Comparison of ENCODE assay signal across 22 cellular contexts in the genomic region with DNA sequence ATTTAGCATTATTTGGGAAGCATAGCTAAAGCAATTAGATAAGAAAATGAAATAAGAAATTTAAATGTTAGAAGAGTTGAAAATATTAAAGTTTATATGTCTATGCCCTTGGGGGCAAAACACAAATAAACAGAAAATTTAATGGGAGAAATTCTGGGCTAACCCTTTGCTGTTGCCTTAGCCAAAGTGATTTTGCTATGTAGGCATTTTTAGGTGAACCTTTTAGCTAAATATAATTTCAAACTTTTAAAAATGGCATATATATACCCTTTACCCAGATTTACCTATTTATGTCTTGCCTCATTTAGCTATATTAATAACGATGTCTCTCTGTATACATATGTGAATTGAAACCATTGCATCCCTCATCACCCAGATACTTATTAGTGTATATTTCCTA. TPM values are rescaled to one million over a fixed set of nuclear protein-coding genes. Genes with fewer than 3 reads are reported as not detected.
DNase-seq lines count a peak whose midpoint lies in the region; ATAC-seq, FAIRE-seq and TF ChIP-seq lines count a peak whose summit lies in the region.
"Had no signal": no experiment of that assay in that cellular context is flagged by ENCODE, and none has a peak within 500 bp of the region (broad histone marks: within the 10 kb centered on the region; RNA-seq: fewer than 3 reads in every experiment).

No MANE protein-coding gene starts in this region.

- H3K4me1 ChIP-seq in HepG2 (ENCODE audit: insufficient read depth, low read length) (no peaks in the 10 kb centered on the region), right lobe of liver (peaks cover 0 to 5% (median 0%) of the 10 kb centered on the region in 4 donors), IMR-90 (ENCODE audit: control insufficient read depth, insufficient read depth, low read length) (peaks cover 3% of the 10 kb centered on the region; the same call in 1 of the 2 replicates)

- H3K18ac ChIP-seq in IMR-90 (ENCODE audit: low read depth, low read length): no peak overlapping the region

- TF ChIP-seq EP300 in HepG2 (IDR thresholded peaks at IDR 0.05; ENCODE audit: low read depth in 2 of 2, low read length in 2 of 2) (no peak), HepG2 (CRISPR knock-in tag; IDR thresholded peaks at IDR 0.05; ENCODE audit: borderline replicate concordance) (no peak)

- H3K23ac ChIP-seq in IMR-90 (ENCODE audit: low read depth, low read length): no peak overlapping the region

- no peak overlapping the region for H2BK5ac ChIP-seq in IMR-90 (ENCODE audit: low read depth, low read length, poor library complexity, severe bottlenecking)

- no peaks in the 10 kb centered on the region for H3K27me3 ChIP-seq in HepG2 (ENCODE audit: control insufficient read depth in 1 of 2, insufficient read depth in 2 of 2, low read length in 2 of 2)
- H3K27me3 ChIP-seq in right lobe of liver: no peaks in the 10 kb centered on the region
- no peaks in the 10 kb centered on the region for H3K27me3 ChIP-seq in IMR-90 (ENCODE audit: control insufficient read depth, insufficient read depth, low read length)
- H3K27me3 ChIP-seq: BLaER1 treated with 17β-estradiol and CSF1 and Interleukin-3, amounts not matched to agents 10 nM and 100 nM had no signal

- H3K56ac ChIP-seq in IMR-90 (ENCODE audit: extremely low read depth, insufficient read depth, low read length): no peak overlapping the region

- CTCF ChIA-PET in HepG2 (lab: Yijun Ruan, JAX; ENCODE audit: low intra/inter-chr PET ratio, low total read pairs): no interaction called here
- CTCF ChIA-PET in IMR-90 (lab: Yijun Ruan, JAX): no interaction called here
- CTCF ChIA-PET in T-cell (lab: Charles Lee): no interaction called here

- TF ChIP-seq POLR2A in HepG2 (IDR thresholded peaks at IDR 0.05; ENCODE audit: insufficient read depth in 1 of 2, low read depth in 2 of 2, low read length in 2 of 2): no peak
- TF ChIP-seq POLR2A in right lobe of liver (IDR thresholded peaks at IDR 0.05): no peak
- no peak for TF ChIP-seq POLR2A in IMR-90 (IDR thresholded peaks at IDR 0.05; ENCODE audit: low read depth, low read length)

- H3K4me1 Mint-ChIP-seq in T-cell: peaks cover 14 to 21% (median 18%) of the 10 kb centered on the region in 3 donors

- H3K9me3 ChIP-seq in HepG2 (ENCODE audit: low read length): no peaks in the 10 kb centered on the region
- no peaks in the 10 kb centered on the region for H3K9me3 ChIP-seq in right lobe of liver
- no peaks in the 10 kb centered on the region for H3K9me3 ChIP-seq in IMR-90 (ENCODE audit: control insufficient read depth, insufficient read depth, low read length)
- H3K9me3 ChIP-seq: Caco-2 had no signal

- H3K27ac Mint-ChIP-seq in T-cell: no peak overlapping the region
- H3K27ac Mint-ChIP-seq: B cell; CD8-positive, alpha-beta T cell had no signal

- H4K91ac ChIP-seq in IMR-90 (ENCODE audit: insufficient read depth, low read depth, low read length): no peak overlapping the region

- peaks cover 18% of the 10 kb centered on the region for H3K36me3 Mint-ChIP-seq in T-cell

- H3K4me2 ChIP-seq in HepG2 (ENCODE audit: low read depth, low read length) (no peak overlapping the region), IMR-90 (ENCODE audit: low read depth, low read length) (no peak overlapping the region)
- H3K4me2 ChIP-seq: BLaER1 treated with 17β-estradiol and CSF1 and Interleukin-3, amounts not matched to agents 10 nM and 100 nM had no signal

- peaks cover 8% of the 10 kb centered on the region for H3K9me1 ChIP-seq in IMR-90 (ENCODE audit: insufficient read depth, low read length)

- H3K36me3 ChIP-seq in HepG2 (replicated peaks in 1 of 2; ENCODE audit: control insufficient read depth in 1 of 2, insufficient read depth in 2 of 2, low read length in 2 of 2): no peaks in the 10 kb centered on the region
- H3K36me3 ChIP-seq in right lobe of liver: no peaks in the 10 kb centered on the region
- no peaks in the 10 kb centered on the region for H3K36me3 ChIP-seq in IMR-90 (ENCODE audit: control insufficient read depth, insufficient read depth, low read length)

- no peak overlapping the region for H2BK20ac ChIP-seq in IMR-90 (ENCODE audit: low read depth, low read length)

- FAIRE-seq in HepG2 (lab: Jason Lieb, UNC): no peak
- FAIRE-seq: A204.1, GM12878, GM12892, GM18507 had no signal

- H3K4me3 Mint-ChIP-seq in T-cell: no peak overlapping the region
- H3K4me3 Mint-ChIP-seq: B cell; CD4-positive, CD25-positive, alpha-beta regulatory T cell; CD8-positive, alpha-beta T cell had no signal

- H3K27me3 Mint-ChIP-seq in T-cell: no peaks in the 10 kb centered on the region
- H3K27me3 Mint-ChIP-seq: B cell; CD4-positive, CD25-positive, alpha-beta regulatory T cell had no signal

- H4K8ac ChIP-seq in IMR-90 (ENCODE audit: low read depth in 2 of 2, low read length in 2 of 2): no peak overlapping the region

- no peak for DNase-seq in HepG2 (ENCODE audit: low spot score)
- no peak for DNase-seq in right lobe of liver
- DNase-seq in CD1c-positive myeloid dendritic cell (ENCODE audit: extremely low spot score): peak; percentile 5
- DNase-seq in IMR-90: no peak
- no peak for DNase-seq in kidney glomerular epithelial cell (lab: John Stamatoyannopoulos, UW)
- no peak for DNase-seq in T-cell
- no peak for DNase-seq in stimulated activated naive CD4-positive, alpha-beta T cell (lab: John Stamatoyannopoulos, UW)
- DNase-seq: 8988T; AML-193; Caco-2; Calu3; CD4-positive, CD25-positive, alpha-beta regulatory T cell; CD8-positive, alpha-beta T cell; DMS79 treated with DMSO at 0.1 percent for 48 hours; GDM1 had no signal

- 93% methylated on average over 1 of the region's 1 CpG for WGBS in HepG2 (ENCODE audit: low lambda C conversion rate)
- WGBS in right lobe of liver (ENCODE audit: insufficient coverage, low coverage, low lambda C conversion rate, missing lambda C conversion rate): 87% methylated on average over 1 of the region's 1 CpG
- WGBS in IMR-90 (ENCODE audit: extremely low coverage in 2 of 2, insufficient read length in 1 of 2), 2 experiments: no CpG with 5 or more reads among the region's 1 CpG

- H4K20me1 ChIP-seq in HepG2 (ENCODE audit: insufficient read depth, low read length) (no peaks in the 10 kb centered on the region), IMR-90 (ENCODE audit: insufficient read depth, low read length) (no peaks in the 10 kb centered on the region)

- H3K27ac ChIP-seq in HepG2 (ENCODE audit: extremely low read length, insufficient read depth, low read length) (no peak overlapping the region), right lobe of liver (no peak overlapping the region), IMR-90 (ENCODE audit: insufficient read depth, low read length) (no peak overlapping the region)
- H3K27ac ChIP-seq: BLaER1 treated with 17β-estradiol and CSF1 and Interleukin-3, amounts not matched to agents 10 nM and 100 nM; C4-2B had no signal

- no peak for TF ChIP-seq CTCF in HepG2 (CRISPR knock-in tag; IDR thresholded peaks at IDR 0.05)
- no peak for TF ChIP-seq CTCF in right lobe of liver (IDR thresholded peaks at IDR 0.05)
- no peak for TF ChIP-seq CTCF in IMR-90 (conservative IDR thresholded peaks at IDR 0.05; ENCODE audit: low read depth, low read length)

- H3K9ac ChIP-seq in HepG2 (ENCODE audit: insufficient read depth, low read depth, low read length): no peak overlapping the region
- no peak overlapping the region for H3K9ac ChIP-seq in IMR-90 (ENCODE audit: low read depth, low read length)
- H3K9ac ChIP-seq: BLaER1 treated with 17β-estradiol and CSF1 and Interleukin-3, amounts not matched to agents 10 nM and 100 nM had no signal

- no peak overlapping the region for H2AK5ac ChIP-seq in IMR-90 (ENCODE audit: low read depth, low read length)

- no peak overlapping the region for H3K4me3 ChIP-seq in HepG2 (replicated peaks in 1 of 3; ENCODE audit: insufficient read depth in 1 of 3, low read depth in 2 of 3, low read length in 3 of 3)
- H3K4me3 ChIP-seq in right lobe of liver: no peak overlapping the region
- H3K4me3 ChIP-seq in IMR-90 (ENCODE audit: insufficient read depth, low read depth, low read length): no peak overlapping the region
- H3K4me3 ChIP-seq: BLaER1 treated with 17β-estradiol and CSF1 and Interleukin-3, amounts not matched to agents 10 nM and 100 nM; GM12878 had no signal

- H3K4ac ChIP-seq in IMR-90 (ENCODE audit: low read depth, low read length): no peak overlapping the region

- POLR2A ChIA-PET in HepG2 (lab: Yijun Ruan, JAX) (no interaction called here), IMR-90 (lab: Charles Lee; ENCODE audit: unreplicated experiment) (interaction anchor here (0.5 kb wide), 1 partner anchor 1084 kb away, joined by 11 read pairs; no protein-coding TSS in a partner anchor), T-cell (lab: Charles Lee) (interaction anchor here (0.8 to 1.5 kb wide), 4 partner anchors 8 to 23 kb away, joined by 3 to 6 read pairs (median 4); no protein-coding TSS in a partner anchor)

- no peak overlapping the region for H3K14ac ChIP-seq in IMR-90 (replicated peaks; ENCODE audit: low read depth, low read length)

- H2AK9ac ChIP-seq in IMR-90 (replicated peaks; ENCODE audit: low read depth, low read length, poor library complexity): no peak overlapping the region

- in situ Hi-C loops in HepG2 (cut with HindIII; ENCODE audit: extremely low pct_ligation_motif_present, low pct_unique_long_range_greater_than_20kb): no loop called here
- in situ Hi-C loops in IMR-90 (cut with MboI; ENCODE audit: low sequenced_read_pairs): no loop called here

- no TSS peak for BruUV-seq in HepG2 (replicated peaks; lab: Mats Ljungman, UMichigan)
- no TSS peak for BruUV-seq in IMR-90 (replicated peaks; lab: Mats Ljungman, UMichigan)

- dilution Hi-C loops in IMR-90 (cut with HindIII; ENCODE audit: low sequenced_read_pairs, unreplicated experiment): no loop called here

- TF ChIP-seq RAD21 in HepG2 (CRISPR knock-in tag; IDR thresholded peaks at IDR 0.05): no peak
- TF ChIP-seq RAD21 in IMR-90 (IDR thresholded peaks at IDR 0.05; ENCODE audit: low read length): no peak

- ATAC-seq in HepG2 (no peak), right lobe of liver (no peak), IMR-90 (ENCODE audit: low read depth) (no peak), T-cell (replicated peaks in 1 of 4) (no peak)
- ATAC-seq: CD8-positive, alpha-beta T cell; GM12878 had no signal

- H2BK15ac ChIP-seq in IMR-90 (ENCODE audit: low read depth, low read length): no peak overlapping the region

- no peaks in the 10 kb centered on the region for H3K79me2 ChIP-seq in HepG2 (ENCODE audit: insufficient read depth, low read length)

- no peaks in the 10 kb centered on the region for H3K9me3 Mint-ChIP-seq in T-cell
- H3K9me3 Mint-ChIP-seq: CD4-positive, CD25-positive, alpha-beta regulatory T cell; CD8-positive, alpha-beta T cell had no signal

- intact Hi-C loops in HepG2 (cut with micrococcal nuclease; ENCODE audit: unreplicated experiment) (no loop called here), right lobe of liver (cut with DNase I) (no loop called here), IMR-90 (cut with micrococcal nuclease) (no loop called here)

- H2AFZ ChIP-seq in HepG2 (ENCODE audit: low read length) (no peak overlapping the region), IMR-90 (replicated peaks; ENCODE audit: low read length, poor library complexity) (no peak overlapping the region)

- no peak overlapping the region for H2BK120ac ChIP-seq in IMR-90 (ENCODE audit: low read depth, low read length)

- no peak overlapping the region for H4K5ac ChIP-seq in IMR-90 (ENCODE audit: low read depth, low read length)

- H3K79me1 ChIP-seq in IMR-90 (ENCODE audit: low read depth in 1 of 2, low read length in 2 of 2): peaks cover 3 to 9% of the 10 kb centered on the region in 2 experiments; a peak in 2 of 4 replicates

RNA-seq across cellular contexts. Expression of gene NFE2L3, which starts 20.1 kb away (rescaled TPM):
- total RNA-seq in HepG2 (2016; rRNA removed; fragmentation: Illumina TruSeq; extraction: Trizol): 8.8 and 19.4 TPM in 2 replicates
- total RNA-seq in HepG2 (2016; cell fraction: cytosol; rRNA removed; fragmentation: Illumina TruSeq; extraction: Trizol; ENCODE audit: low read depth): 0.53 and 1.2 TPM in 2 replicates
- 9.2 and 13.8 TPM in 2 replicates for total RNA-seq in HepG2 (2016; cell fraction: insoluble cytoplasmic fraction; rRNA removed; fragmentation: Illumina TruSeq; extraction: Trizol)
- total RNA-seq in HepG2 (2016; cell fraction: membrane; rRNA removed; fragmentation: Illumina TruSeq; extraction: Trizol): 2.0 and 3.5 TPM in 2 replicates
- total RNA-seq in HepG2 (2016; cell fraction: nucleus; rRNA removed; fragmentation: Illumina TruSeq; extraction: Trizol): 13.7 and 26.6 TPM in 2 replicates
- polyA plus RNA-seq in HepG2 (2011; rRNA removed): 8.9 and 11.4 TPM in 2 replicates
- polyA plus RNA-seq in HepG2 (2011; cell fraction: cytosol; rRNA removed): 4.1 and 7.8 TPM in 2 replicates
- polyA plus RNA-seq in HepG2 (2011; cell fraction: nucleus; rRNA removed): 1.6 and 2.1 TPM in 2 replicates
- 10.7 and 12.2 TPM in 2 replicates for polyA plus RNA-seq in HepG2 (2012)
- polyA plus RNA-seq in HepG2 (2016; cell fraction: cytosol; fragmentation: Illumina TruSeq; extraction: Trizol; ENCODE audit: low read depth): 0.64 and 0.67 TPM in 2 replicates
- 8.0 and 8.2 TPM in 2 replicates for polyA plus RNA-seq in HepG2 (2016; cell fraction: insoluble cytoplasmic fraction; fragmentation: Illumina TruSeq; extraction: Trizol; ENCODE audit: low read depth)
- polyA plus RNA-seq in HepG2 (2016; cell fraction: membrane; fragmentation: Illumina TruSeq; extraction: Trizol; ENCODE audit: low read depth): 1.1 and 1.3 TPM in 2 replicates
- polyA plus RNA-seq in HepG2 (2016; cell fraction: nucleus; fragmentation: Illumina TruSeq; extraction: Trizol; ENCODE audit: insufficient read depth, low read depth): 19.6 and 24.6 TPM in 2 replicates
- polyA minus RNA-seq in HepG2 (2011; rRNA and poly(A)+ RNA removed; ENCODE audit: low replicate concordance): 0.07 and 5.9 TPM in 2 replicates
- 7.8 and 8.8 TPM in 2 replicates for polyA minus RNA-seq in HepG2 (2011; cell fraction: cytosol; rRNA and poly(A)+ RNA removed)
- polyA minus RNA-seq in HepG2 (2011; cell fraction: nucleus; rRNA and poly(A)+ RNA removed): 3.7 and 7.1 TPM in 2 replicates
- total RNA-seq in right lobe of liver: 1 to 10 TPM in 2 of 6 experiments, under 1 TPM in 4; 0.13 to 2.0 (median 0.54) TPM
- 37.8 and 43.2 TPM in 2 replicates for total RNA-seq in IMR-90 (2012; rRNA removed)
- polyA plus RNA-seq in IMR-90 (2012; rRNA removed): 22.8 and 28.0 TPM in 2 replicates
- 9.0 and 13.0 TPM in 2 replicates for polyA plus RNA-seq in IMR-90 (2012; cell fraction: cytosol; rRNA removed)
- 5.1 and 19.4 TPM in 2 replicates for polyA plus RNA-seq in IMR-90 (2012; cell fraction: nucleus; rRNA removed; ENCODE audit: low replicate concordance)
- 1 to 10 TPM; 1.8 to 6.2 (median 5.1) TPM for total RNA-seq in T-cell

RNA-seq across cellular contexts. Expression of gene HNRNPA2B1, which starts 28.5 kb away (rescaled TPM):
- total RNA-seq in HepG2 (2016; rRNA removed; fragmentation: Illumina TruSeq; extraction: Trizol): 412 and 636 TPM in 2 replicates
- 31.5 and 36.0 TPM in 2 replicates for total RNA-seq in HepG2 (2016; cell fraction: cytosol; rRNA removed; fragmentation: Illumina TruSeq; extraction: Trizol; ENCODE audit: low read depth)
- total RNA-seq in HepG2 (2016; cell fraction: insoluble cytoplasmic fraction; rRNA removed; fragmentation: Illumina TruSeq; extraction: Trizol): 434 and 632 TPM in 2 replicates
- 69.3 and 71.5 TPM in 2 replicates for total RNA-seq in HepG2 (2016; cell fraction: membrane; rRNA removed; fragmentation: Illumina TruSeq; extraction: Trizol)
- 305 and 307 TPM in 2 replicates for total RNA-seq in HepG2 (2016; cell fraction: nucleus; rRNA removed; fragmentation: Illumina TruSeq; extraction: Trizol)
- polyA plus RNA-seq in HepG2 (2011; rRNA removed): 144 and 193 TPM in 2 replicates
- polyA plus RNA-seq in HepG2 (2011; cell fraction: cytosol; rRNA removed): 105 and 119 TPM in 2 replicates
- 173 and 254 TPM in 2 replicates for polyA plus RNA-seq in HepG2 (2011; cell fraction: nucleus; rRNA removed)
- polyA plus RNA-seq in HepG2 (2012): 348 and 727 TPM in 2 replicates
- polyA plus RNA-seq in HepG2 (2016; cell fraction: cytosol; fragmentation: Illumina TruSeq; extraction: Trizol; ENCODE audit: low read depth): 50.3 and 54.5 TPM in 2 replicates
- polyA plus RNA-seq in HepG2 (2016; cell fraction: insoluble cytoplasmic fraction; fragmentation: Illumina TruSeq; extraction: Trizol; ENCODE audit: low read depth): 1,958 and 2,163 TPM in 2 replicates
- 95.2 and 104 TPM in 2 replicates for polyA plus RNA-seq in HepG2 (2016; cell fraction: membrane; fragmentation: Illumina TruSeq; extraction: Trizol; ENCODE audit: low read depth)
- polyA plus RNA-seq in HepG2 (2016; cell fraction: nucleus; fragmentation: Illumina TruSeq; extraction: Trizol; ENCODE audit: insufficient read depth, low read depth): 1,155 and 1,186 TPM in 2 replicates
- polyA minus RNA-seq in HepG2 (2011; rRNA and poly(A)+ RNA removed; ENCODE audit: low replicate concordance): 47.8 and 128 TPM in 2 replicates
- polyA minus RNA-seq in HepG2 (2011; cell fraction: cytosol; rRNA and poly(A)+ RNA removed): 103 and 153 TPM in 2 replicates
- polyA minus RNA-seq in HepG2 (2011; cell fraction: nucleus; rRNA and poly(A)+ RNA removed): 372 and 389 TPM in 2 replicates
- total RNA-seq in right lobe of liver: 100 to 1,000 TPM in 4 of 6 experiments, 10 to 100 TPM in 2; 93.5 to 252 (median 165) TPM
- 49.3 and 118 TPM in 2 replicates for total RNA-seq in IMR-90 (2012; rRNA removed)
- polyA plus RNA-seq in IMR-90 (2012; rRNA removed): 417 and 515 TPM in 2 replicates
- polyA plus RNA-seq in IMR-90 (2012; cell fraction: cytosol; rRNA removed): 51.3 and 57.4 TPM in 2 replicates
- 46.0 and 266 TPM in 2 replicates for polyA plus RNA-seq in IMR-90 (2012; cell fraction: nucleus; rRNA removed; ENCODE audit: low replicate concordance)
- total RNA-seq in T-cell: 100 to 1,000 TPM; 388 to 478 (median 411) TPM

RNA-seq across cellular contexts. Expression of gene CBX3, which starts 29.5 kb away (rescaled TPM):
- total RNA-seq in HepG2 (2016; rRNA removed; fragmentation: Illumina TruSeq; extraction: Trizol) (249 and 355 TPM in 2 replicates), right lobe of liver (10 to 100 TPM; 26.4 to 42.1 (median 40.5) TPM), IMR-90 (2012; rRNA removed) (38.2 and 85.0 TPM in 2 replicates), T-cell (100 to 1,000 TPM; 106 to 155 (median 148) TPM)
- 79.1 and 86.5 TPM in 2 replicates for total RNA-seq in HepG2 (2016; cell fraction: cytosol; rRNA removed; fragmentation: Illumina TruSeq; extraction: Trizol; ENCODE audit: low read depth)
- total RNA-seq in HepG2 (2016; cell fraction: insoluble cytoplasmic fraction; rRNA removed; fragmentation: Illumina TruSeq; extraction: Trizol): 257 and 354 TPM in 2 replicates
- total RNA-seq in HepG2 (2016; cell fraction: membrane; rRNA removed; fragmentation: Illumina TruSeq; extraction: Trizol): 129 and 141 TPM in 2 replicates
- total RNA-seq in HepG2 (2016; cell fraction: nucleus; rRNA removed; fragmentation: Illumina TruSeq; extraction: Trizol): 151 and 169 TPM in 2 replicates
- polyA plus RNA-seq in HepG2 (2011; rRNA removed) (36.3 and 53.9 TPM in 2 replicates), IMR-90 (2012; rRNA removed) (65.6 and 76.5 TPM in 2 replicates)
- 17.4 and 18.2 TPM in 2 replicates for polyA plus RNA-seq in HepG2 (2011; cell fraction: cytosol; rRNA removed)
- 60.4 and 70.5 TPM in 2 replicates for polyA plus RNA-seq in HepG2 (2011; cell fraction: nucleus; rRNA removed)
- polyA plus RNA-seq in HepG2 (2012): 123 and 165 TPM in 2 replicates
- polyA plus RNA-seq in HepG2 (2016; cell fraction: cytosol; fragmentation: Illumina TruSeq; extraction: Trizol; ENCODE audit: low read depth): 76.0 and 83.8 TPM in 2 replicates
- 424 and 453 TPM in 2 replicates for polyA plus RNA-seq in HepG2 (2016; cell fraction: insoluble cytoplasmic fraction; fragmentation: Illumina TruSeq; extraction: Trizol; ENCODE audit: low read depth)
- 117 TPM in 2 replicates for polyA plus RNA-seq in HepG2 (2016; cell fraction: membrane; fragmentation: Illumina TruSeq; extraction: Trizol; ENCODE audit: low read depth)
- 228 and 229 TPM in 2 replicates for polyA plus RNA-seq in HepG2 (2016; cell fraction: nucleus; fragmentation: Illumina TruSeq; extraction: Trizol; ENCODE audit: insufficient read depth, low read depth)
- 10.5 and 24.1 TPM in 2 replicates for polyA minus RNA-seq in HepG2 (2011; rRNA and poly(A)+ RNA removed; ENCODE audit: low replicate concordance)
- 15.5 and 20.0 TPM in 2 replicates for polyA minus RNA-seq in HepG2 (2011; cell fraction: cytosol; rRNA and poly(A)+ RNA removed)
- polyA minus RNA-seq in HepG2 (2011; cell fraction: nucleus; rRNA and poly(A)+ RNA removed): 110 and 122 TPM in 2 replicates
- polyA plus RNA-seq in IMR-90 (2012; cell fraction: cytosol; rRNA removed): 7.2 and 7.8 TPM in 2 replicates
- polyA plus RNA-seq in IMR-90 (2012; cell fraction: nucleus; rRNA removed; ENCODE audit: low replicate concordance): 41.4 and 59.8 TPM in 2 replicates
